In genomic region chr9:23587433-23587832, GRCh38 we compare ENCODE assay signal across 12 cellular contexts.
DNase-seq lines count a peak whose midpoint lies in the region; ATAC-seq, FAIRE-seq and TF ChIP-seq lines count a peak whose summit lies in the region.
"Had no signal": no experiment of that assay in that cellular context is flagged by ENCODE, and none has a peak within 500 bp of the region (broad histone marks: within the 10 kb centered on the region; RNA-seq: fewer than 3 reads in every experiment).

No MANE protein-coding gene starts in this region.

- TF ChIP-seq POLR2A in right lobe of liver (IDR thresholded peaks at IDR 0.05) (no peak), HepG2 (IDR thresholded peaks at IDR 0.05; ENCODE audit: insufficient read depth in 1 of 2, low read depth in 2 of 2, low read length in 2 of 2) (no peak), ovary (IDR thresholded peaks at IDR 0.05) (no peak)

- WGBS in right lobe of liver (ENCODE audit: insufficient coverage, low coverage, low lambda C conversion rate, missing lambda C conversion rate), result 35% methylated on average over 3 of the region's 3 CpGs
- 0% methylated on average over 3 of the region's 3 CpGs for WGBS in HepG2 (ENCODE audit: low lambda C conversion rate)
- WGBS in ovary, 3 donors, result 52 to 57% (median 54%) methylated on average over 3 of the region's 3 CpGs

- peak in 2 of 3 donors; percentile 30 to 45 for DNase-seq in right lobe of liver
- DNase-seq in HepG2 (ENCODE audit: low spot score), result no peak
- DNase-seq in cardiac muscle cell (ENCODE audit: low read depth in 1 of 2, low spot score in 1 of 2), result peak in 1 of 2 donors; percentile 79
- peak; percentile 13 to 49 (median 33) for DNase-seq in ovary
- DNase-seq in NCI-H2081 treated with DMSO at 0.1 percent for 48 hours (lab: John Stamatoyannopoulos, UW), result no peak
- DNase-seq in GM13977 (ENCODE audit: low spot score), result no peak
- DNase-seq: activated CD4-positive, alpha-beta T cell treated with anti-CD3 and anti-CD28 coated beads for 48 hours; DND-41; NCI-H510A treated with DMSO at 0.1 percent for 48 hours had no signal

- H3K36me3 ChIP-seq in right lobe of liver, result no peaks in the 10 kb centered on the region
- H3K36me3 ChIP-seq in HepG2 (replicated peaks in 1 of 2; ENCODE audit: control insufficient read depth in 1 of 2, insufficient read depth in 2 of 2, low read length in 2 of 2), result no peaks in the 10 kb centered on the region
- no peaks in the 10 kb centered on the region for H3K36me3 ChIP-seq in cardiac muscle cell
- no peaks in the 10 kb centered on the region for H3K36me3 ChIP-seq in ovary
- H3K36me3 ChIP-seq: suprapubic skin had no signal

- H3K27me3 ChIP-seq in right lobe of liver (no peaks in the 10 kb centered on the region), HepG2 (ENCODE audit: control insufficient read depth in 1 of 2, insufficient read depth in 2 of 2, low read length in 2 of 2) (no peaks in the 10 kb centered on the region), cardiac muscle cell (no peaks in the 10 kb centered on the region), ovary (no peaks in the 10 kb centered on the region)
- H3K27me3 ChIP-seq: suprapubic skin had no signal

- no TSS peak for BruUV-seq in HepG2 (replicated peaks; lab: Mats Ljungman, UMichigan)

- no peak for TF ChIP-seq RAD21 in HepG2 (CRISPR knock-in tag; IDR thresholded peaks at IDR 0.05)

- H3K9ac ChIP-seq in HepG2 (ENCODE audit: insufficient read depth, low read depth, low read length), result no peak overlapping the region

- H3K79me2 ChIP-seq in HepG2 (ENCODE audit: insufficient read depth, low read length), result no peaks in the 10 kb centered on the region

- H3K4me3 ChIP-seq in right lobe of liver (no peak overlapping the region), HepG2 (replicated peaks in 1 of 3; ENCODE audit: insufficient read depth in 1 of 3, low read depth in 2 of 3, low read length in 3 of 3) (no peak overlapping the region), cardiac muscle cell (no peak overlapping the region), ovary (no peak overlapping the region)
- H3K4me3 ChIP-seq: suprapubic skin had no signal

- FAIRE-seq in HepG2 (lab: Jason Lieb, UNC), result no peak

- H4K20me1 ChIP-seq in HepG2 (ENCODE audit: insufficient read depth, low read length), result no peaks in the 10 kb centered on the region

- H3K27ac ChIP-seq in right lobe of liver (no peak overlapping the region), HepG2 (ENCODE audit: extremely low read length, insufficient read depth, low read length) (no peak overlapping the region), cardiac muscle cell (peak overlapping the region; percentile 81), ovary (no peak overlapping the region)
- H3K27ac ChIP-seq: suprapubic skin had no signal

- TF ChIP-seq EP300 in HepG2 (IDR thresholded peaks at IDR 0.05; ENCODE audit: low read depth in 2 of 2, low read length in 2 of 2) (no peak), HepG2 (CRISPR knock-in tag; IDR thresholded peaks at IDR 0.05; ENCODE audit: borderline replicate concordance) (no peak), ovary (IDR thresholded peaks at IDR 0.05) (no peak)

- in situ Hi-C loops in HepG2 (cut with HindIII; ENCODE audit: extremely low pct_ligation_motif_present, low pct_unique_long_range_greater_than_20kb) (no loop called here), GM13977 (cut with MboI; ENCODE audit: low pct_unique_long_range_greater_than_20kb, low sequenced_read_pairs, unreplicated experiment) (no loop called here)

- no peak overlapping the region for H3K4me2 ChIP-seq in HepG2 (ENCODE audit: low read depth, low read length)

- CTCF ChIA-PET in HepG2 (lab: Yijun Ruan, JAX; ENCODE audit: low intra/inter-chr PET ratio, low total read pairs), result no interaction called here

- intact Hi-C loops in right lobe of liver (cut with DNase I), result no loop called here
- intact Hi-C loops in HepG2 (cut with micrococcal nuclease; ENCODE audit: unreplicated experiment), result no loop called here
- intact Hi-C loops in ovary (cut with DNase I), result no loop called here

- no peaks in the 10 kb centered on the region for H3K4me1 ChIP-seq in right lobe of liver
- H3K4me1 ChIP-seq in HepG2 (ENCODE audit: insufficient read depth, low read length), result no peaks in the 10 kb centered on the region
- peaks cover 52% of the 10 kb centered on the region for H3K4me1 ChIP-seq in cardiac muscle cell (ENCODE audit: low read depth)
- peaks cover 3% of the 10 kb centered on the region for H3K4me1 ChIP-seq in ovary (ENCODE audit: insufficient read depth)

- POLR2A ChIA-PET in HepG2 (lab: Yijun Ruan, JAX), result no interaction called here

- peak; percentile 15 to 47 (median 31) for ATAC-seq in right lobe of liver
- ATAC-seq in HepG2, result no peak
- no peak for ATAC-seq in HG03354 (IDR thresholded peaks at IDR 0.05; ENCODE audit: poor library complexity, severe bottlenecking, unreplicated experiment)
- no peak for ATAC-seq in GM18502 (IDR thresholded peaks at IDR 0.05; ENCODE audit: poor library complexity, unreplicated experiment)

- no peak for TF ChIP-seq CTCF in right lobe of liver (IDR thresholded peaks at IDR 0.05)
- no peak for TF ChIP-seq CTCF in HepG2 (CRISPR knock-in tag; IDR thresholded peaks at IDR 0.05)
- no peak for TF ChIP-seq CTCF in cardiac muscle cell (IDR thresholded peaks at IDR 0.05; ENCODE audit: low read depth, low read length)
- TF ChIP-seq CTCF in ovary (IDR thresholded peaks at IDR 0.05), result no peak
- TF ChIP-seq CTCF in GM13977 (IDR thresholded peaks at IDR 0.05; ENCODE audit: extremely low read depth, insufficient read depth, missing control alignments), result no peak

- no peaks in the 10 kb centered on the region for H3K9me3 ChIP-seq in right lobe of liver
- peaks cover 6% of the 10 kb centered on the region; the same call in 1 of the 2 replicates for H3K9me3 ChIP-seq in HepG2 (ENCODE audit: low read length)
- no peaks in the 10 kb centered on the region for H3K9me3 ChIP-seq in cardiac muscle cell (ENCODE audit: low read depth)
- no peaks in the 10 kb centered on the region for H3K9me3 ChIP-seq in ovary
- H3K9me3 ChIP-seq: suprapubic skin had no signal

- H2AFZ ChIP-seq in HepG2 (ENCODE audit: low read length), result no peak overlapping the region

TF ChIP-seq in HepG2, 621 proteins besides CTCF, POLR2A, EP300 and RAD21 (continues in another document):
- TF ChIP-seq E2F5 (CRISPR knock-in tag; conservative IDR thresholded peaks at IDR 0.05) (no peak), FOXC1 (CRISPR knock-in tag; IDR thresholded peaks at IDR 0.05; ENCODE audit: borderline replicate concordance) (no peak), CSRNP1 (CRISPR knock-in tag; IDR thresholded peaks at IDR 0.05) (no peak), ZNF382 (CRISPR knock-in tag; IDR thresholded peaks at IDR 0.05; ENCODE audit: borderline replicate concordance) (no peak), MBD4 (IDR thresholded peaks at IDR 0.05; ENCODE audit: borderline replicate concordance, low read length) (no peak), SOX13 (IDR thresholded peaks at IDR 0.05) (no peak), SOX13 (CRISPR knock-in tag; conservative IDR thresholded peaks at IDR 0.05 in 1 of 2, IDR thresholded peaks at IDR 0.05 in 1 of 2) (no peak), THRA (CRISPR knock-in tag; IDR thresholded peaks at IDR 0.05; ENCODE audit: borderline replicate concordance) (no peak), SNRNP70 (IDR thresholded peaks at IDR 0.05; ENCODE audit: low read depth, low read length) (no peak), ZNF790 (CRISPR knock-in tag; IDR thresholded peaks at IDR 0.05; ENCODE audit: borderline replicate concordance) (no peak)

Comparison
In these comparisons a context has a peak if more than half of its experiments do, and no peak if none do; other contexts are left out.
1. ATAC-seq: peak in right lobe of liver (4 of 4); none in HepG2 (single experiment), HG03354 (single experiment) and GM18502 (single experiment).
2. DNase-seq: peak in right lobe of liver (2 of 3) and ovary (5 of 5); none in HepG2 (single experiment), NCI-H2081 treated with DMSO at 0.1 percent for 48 hours (single experiment) and GM13977 (single experiment).